Comparison of ENCODE assay signal across 1 cellular context in genomic region chr1:8529901-8530300, GRCh38.
TF ChIP-seq lines count a peak whose summit lies in the region.

No MANE protein-coding gene starts in this region.

TF ChIP-seq in SK-N-SH treated with all-trans-retinoic acid at 6 μM for 48 hours, 23 proteins besides CTCF, POLR2A, EP300 and RAD21 (continued from another document):
- no peak for TF ChIP-seq CSRNP3 (CRISPR knock-in tag; IDR thresholded peaks at IDR 0.05)
